Comparison of ENCODE assay signal across 11 cellular contexts in the genomic region with DNA sequence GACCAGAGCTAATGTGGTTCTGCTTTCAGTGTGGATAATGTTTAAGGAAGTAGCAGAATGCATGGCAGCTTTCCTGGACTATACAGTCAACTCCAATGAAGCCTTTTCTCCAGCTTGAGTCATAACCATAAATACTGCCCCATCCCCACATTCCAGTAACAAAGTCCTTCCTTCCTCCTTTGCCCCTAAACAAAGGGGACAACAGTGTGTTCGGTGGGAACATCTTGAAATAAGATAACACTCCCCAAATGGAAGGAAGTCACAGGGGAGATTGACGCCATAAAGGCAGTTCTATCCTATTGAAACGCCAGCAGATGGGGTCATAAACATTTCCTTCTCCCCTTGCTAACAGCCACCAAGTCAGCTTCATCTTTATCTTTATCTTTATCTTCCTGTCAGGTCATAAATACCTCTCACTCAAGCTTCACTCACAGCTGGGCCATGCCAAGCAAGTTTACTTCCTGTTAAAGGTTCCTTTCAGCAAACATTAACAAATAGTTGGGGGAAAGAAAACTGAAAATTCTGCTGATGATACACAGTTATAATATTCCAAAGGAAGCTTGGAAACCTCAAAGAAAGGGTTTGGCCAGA.
DNase-seq lines count a peak whose midpoint lies in the region; ATAC-seq and TF ChIP-seq lines count a peak whose summit lies in the region.
"Had no signal": no experiment of that assay in that cellular context is flagged by ENCODE, and none has a peak within 500 bp of the region (broad histone marks: within the 10 kb centered on the region; RNA-seq: fewer than 3 reads in every experiment).

No MANE protein-coding gene starts in this region.

- no peaks in the 10 kb centered on the region for H3K79me2 ChIP-seq in trophoblast cell (ENCODE audit: control insufficient read depth, insufficient read depth, low read length, poor library complexity)

- no peak overlapping the region for H2BK120ac ChIP-seq in trophoblast cell (ENCODE audit: insufficient read depth, low read length, poor library complexity)

- H3K4me2 ChIP-seq in trophoblast cell (ENCODE audit: low read length), result peak overlapping the region; percentile 7

- H3K4me3 ChIP-seq in colonic mucosa, result no peak overlapping the region
- no peak overlapping the region for H3K4me3 ChIP-seq in trophoblast cell (ENCODE audit: low read depth, low read length)
- H3K4me3 ChIP-seq: SK-N-MC had no signal

- intact Hi-C loops in colonic mucosa (cut with DNase I) (no loop called here), posterior vena cava (cut with DNase I) (no loop called here)

- H3K9me3 ChIP-seq in colonic mucosa (no peaks in the 10 kb centered on the region), trophoblast cell (ENCODE audit: insufficient read depth, low read depth, low read length) (no peaks in the 10 kb centered on the region)

- H2BK5ac ChIP-seq in trophoblast cell (ENCODE audit: low read depth, low read length, poor library complexity), result no peak overlapping the region

- no peak overlapping the region for H2AFZ ChIP-seq in trophoblast cell (ENCODE audit: insufficient read depth, low read length, poor library complexity)

- H2AK5ac ChIP-seq in trophoblast cell (ENCODE audit: low read length), result no peak overlapping the region

- no peak for TF ChIP-seq CTCF in colonic mucosa (IDR thresholded peaks at IDR 0.05)

- H3K4me1 ChIP-seq in colonic mucosa (no peaks in the 10 kb centered on the region), trophoblast cell (ENCODE audit: control insufficient read depth in 1 of 2, insufficient read depth in 2 of 2, low read length in 2 of 2) (peaks cover 3 to 12% of the 10 kb centered on the region in 2 experiments)

- H3K18ac ChIP-seq in trophoblast cell (ENCODE audit: low read length), result no peak overlapping the region

- no peak overlapping the region for H3K4ac ChIP-seq in trophoblast cell (ENCODE audit: low read depth, low read length)

- H3K27ac ChIP-seq in colonic mucosa (peak overlapping the region; percentile 2), trophoblast cell (ENCODE audit: low read depth, low read length) (no peak overlapping the region)
- H3K27ac ChIP-seq: SK-N-MC had no signal

- no CpG with 5 or more reads among the region's 3 CpGs for WGBS in trophoblast cell (ENCODE audit: extremely low coverage, insufficient coverage, insufficient read length)

- DNase-seq in NCI-H82 (lab: John Stamatoyannopoulos, UW) (peak; percentile 3), NCI-H82 treated with DMSO at 0.1 percent for 48 hours (lab: John Stamatoyannopoulos, UW; ENCODE audit: unreplicated experiment) (no peak), NCI-H510A (lab: John Stamatoyannopoulos, UW) (peak; percentile 53), colonic mucosa (peak; percentile 44), trophoblast cell (no peak), posterior vena cava (ENCODE audit: low spot score) (no peak), NCI-H1930 (lab: John Stamatoyannopoulos, UW) (no peak)
- DNase-seq: amygdala, left cardiac atrium had no signal

- no peak overlapping the region for H3K14ac ChIP-seq in trophoblast cell (ENCODE audit: low read length)

- H3K27me3 ChIP-seq in colonic mucosa (no peaks in the 10 kb centered on the region), trophoblast cell (ENCODE audit: insufficient read depth, low read length) (no peaks in the 10 kb centered on the region)

- H3K36me3 ChIP-seq in colonic mucosa, result no peaks in the 10 kb centered on the region
- H3K36me3 ChIP-seq in trophoblast cell (ENCODE audit: control insufficient read depth in 1 of 2, insufficient read depth in 2 of 2, low read length in 2 of 2), result no peaks in the 10 kb centered on the region

- no peak overlapping the region for H4K91ac ChIP-seq in trophoblast cell (ENCODE audit: low read depth, low read length)

- no peak overlapping the region for H3K23ac ChIP-seq in trophoblast cell (ENCODE audit: low read length)

- no peaks in the 10 kb centered on the region for H3K79me1 ChIP-seq in trophoblast cell (ENCODE audit: low read length)

- H3K9ac ChIP-seq in colonic mucosa (ENCODE audit: low read depth in 2 of 2, low read length in 2 of 2) (no peak overlapping the region), trophoblast cell (ENCODE audit: low read length) (no peak overlapping the region)

- no peak overlapping the region for H4K12ac ChIP-seq in trophoblast cell (ENCODE audit: low read depth, low read length)

- no peak for ATAC-seq in HG03025 (IDR thresholded peaks at IDR 0.05; ENCODE audit: low FRiP score, unreplicated experiment)

- H4K8ac ChIP-seq in trophoblast cell (ENCODE audit: low read depth, low read length), result no peak overlapping the region

- H2BK12ac ChIP-seq in trophoblast cell (ENCODE audit: low read length), result no peak overlapping the region

Comparison
In these comparisons a context has a peak if more than half of its experiments do, and no peak if none do; other contexts are left out.
1. DNase-seq: peak in NCI-H82 (single experiment), NCI-H510A (single experiment) and colonic mucosa (single experiment); none in NCI-H82 treated with DMSO at 0.1 percent for 48 hours (single experiment), trophoblast cell (0 of 2), posterior vena cava (single experiment) and NCI-H1930 (0 of 2).